In the genomic region with DNA sequence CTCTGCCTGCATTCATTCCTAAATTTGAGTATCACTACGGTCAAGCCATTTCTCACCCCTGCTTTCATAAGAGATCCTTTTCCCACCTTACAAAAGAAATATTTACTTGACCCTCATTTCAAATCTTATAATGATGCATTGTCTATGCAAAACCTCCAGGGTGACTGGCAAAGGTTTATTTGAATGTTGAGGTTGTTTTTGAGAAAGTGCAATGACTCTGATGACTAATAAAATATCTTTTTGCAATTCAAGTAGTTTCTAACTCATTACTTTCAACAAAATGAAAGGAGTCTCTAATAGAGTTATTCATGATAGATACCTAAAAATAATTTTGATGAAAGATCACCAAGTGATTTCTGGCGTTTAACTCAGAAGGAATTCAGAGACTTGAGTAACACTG, we compare ENCODE assay signal across 23 cellular contexts.
DNase-seq lines count a peak whose midpoint lies in the region; FAIRE-seq and TF ChIP-seq lines count a peak whose summit lies in the region.
"Had no signal": no experiment of that assay in that cellular context is flagged by ENCODE, and none has a peak within 500 bp of the region (broad histone marks: within the 10 kb centered on the region; RNA-seq: fewer than 3 reads in every experiment).

No MANE protein-coding gene starts in this region.

- H3K4me3 ChIP-seq in astrocyte (ENCODE audit: insufficient read depth, low read depth, low read length): no peak overlapping the region
- H3K4me3 ChIP-seq: BLaER1 treated with 17β-estradiol and CSF1 and Interleukin-3, amounts not matched to agents 10 nM and 100 nM; HAP-1; MG63; SJSA1 had no signal

- H4K20me1 ChIP-seq in astrocyte (ENCODE audit: insufficient read depth, low read length): no peaks in the 10 kb centered on the region
- H4K20me1 ChIP-seq: BLaER1 treated with 17β-estradiol and CSF1 and Interleukin-3, amounts not matched to agents 10 nM and 100 nM had no signal

- no peaks in the 10 kb centered on the region for H3K27me3 ChIP-seq in astrocyte (ENCODE audit: insufficient read depth, low read length)
- H3K27me3 ChIP-seq: BLaER1 treated with 17β-estradiol and CSF1 and Interleukin-3, amounts not matched to agents 10 nM and 100 nM; MG63; SJSA1 had no signal

- H3K27ac Mint-ChIP-seq in activated naive CD4-positive, alpha-beta T cell treated with anti-CD3 and anti-CD28 coated beads, Interleukin-2, amount 50 U/mL, for 24 hours: peak overlapping the region; percentile 88
- no peak overlapping the region for H3K27ac Mint-ChIP-seq in astrocyte (ENCODE audit: unreplicated experiment)
- H3K27ac Mint-ChIP-seq: CD8-positive, alpha-beta T cell had no signal

- peaks cover 11% of the 10 kb centered on the region for H3K9me3 Mint-ChIP-seq in activated naive CD4-positive, alpha-beta T cell treated with anti-CD3 and anti-CD28 coated beads, Interleukin-2, amount 50 U/mL, for 24 hours
- H3K9me3 Mint-ChIP-seq in astrocyte (ENCODE audit: unreplicated experiment): no peaks in the 10 kb centered on the region

- H2AFZ ChIP-seq in astrocyte (ENCODE audit: low read depth, low read length): no peak overlapping the region

- peak overlapping the region; percentile 39 for H3K4me3 Mint-ChIP-seq in activated naive CD4-positive, alpha-beta T cell treated with anti-CD3 and anti-CD28 coated beads, Interleukin-2, amount 50 U/mL, for 24 hours
- no peak overlapping the region for H3K4me3 Mint-ChIP-seq in astrocyte (ENCODE audit: unreplicated experiment)
- H3K4me3 Mint-ChIP-seq: CD8-positive, alpha-beta T cell had no signal

- no peak overlapping the region for H3K4me2 ChIP-seq in astrocyte (ENCODE audit: low read length)
- H3K4me2 ChIP-seq: BLaER1 treated with 17β-estradiol and CSF1 and Interleukin-3, amounts not matched to agents 10 nM and 100 nM had no signal

- peaks cover 64% of the 10 kb centered on the region for H3K4me1 Mint-ChIP-seq in activated naive CD4-positive, alpha-beta T cell treated with anti-CD3 and anti-CD28 coated beads, Interleukin-2, amount 50 U/mL, for 24 hours
- H3K4me1 Mint-ChIP-seq in astrocyte (ENCODE audit: low read depth, unreplicated experiment): no peaks in the 10 kb centered on the region

- peaks cover 3% of the 10 kb centered on the region for H3K36me3 Mint-ChIP-seq in activated naive CD4-positive, alpha-beta T cell treated with anti-CD3 and anti-CD28 coated beads, Interleukin-2, amount 50 U/mL, for 24 hours
- no peaks in the 10 kb centered on the region for H3K36me3 Mint-ChIP-seq in astrocyte (ENCODE audit: low read depth, unreplicated experiment)

- H3K9ac ChIP-seq in astrocyte (ENCODE audit: low read length): no peak overlapping the region
- H3K9ac ChIP-seq: BLaER1 treated with 17β-estradiol and CSF1 and Interleukin-3, amounts not matched to agents 10 nM and 100 nM had no signal

- H3K79me2 ChIP-seq in astrocyte (ENCODE audit: insufficient read depth, low read length): no peaks in the 10 kb centered on the region

- H3K9me3 ChIP-seq in astrocyte (ENCODE audit: insufficient read depth, low read depth, low read length): no peaks in the 10 kb centered on the region
- H3K9me3 ChIP-seq: HAP-1, MG63, SJSA1 had no signal

- TF ChIP-seq CTCF in astrocyte (IDR thresholded peaks at IDR 0.05; ENCODE audit: insufficient read depth, low read depth, low read length): no peak

- H3K27ac ChIP-seq in astrocyte (ENCODE audit: low read depth, low read length): no peak overlapping the region
- H3K27ac ChIP-seq: BLaER1 treated with 17β-estradiol and CSF1 and Interleukin-3, amounts not matched to agents 10 nM and 100 nM; SJSA1 had no signal

- H3K36me3 ChIP-seq in astrocyte (ENCODE audit: insufficient read depth, low read length): no peaks in the 10 kb centered on the region
- H3K36me3 ChIP-seq: BLaER1 treated with 17β-estradiol and CSF1 and Interleukin-3, amounts not matched to agents 10 nM and 100 nM; HAP-1; MG63; SJSA1 had no signal

- no peaks in the 10 kb centered on the region for H3K27me3 Mint-ChIP-seq in activated naive CD4-positive, alpha-beta T cell treated with anti-CD3 and anti-CD28 coated beads, Interleukin-2, amount 50 U/mL, for 24 hours
- no peaks in the 10 kb centered on the region for H3K27me3 Mint-ChIP-seq in astrocyte (ENCODE audit: low read depth, unreplicated experiment)

- no peak for FAIRE-seq in astrocyte (lab: Jason Lieb, UNC)
- FAIRE-seq: HTR-8/SVneo had no signal

- no peak for DNase-seq in activated naive CD4-positive, alpha-beta T cell (lab: John Stamatoyannopoulos, UW)
- peak; percentile 40 for DNase-seq in NCI-H226
- DNase-seq in astrocyte (ENCODE audit: low read depth): peak; percentile 20
- DNase-seq in renal cortical epithelial cell (ENCODE audit: low read depth): peak; percentile 41
- DNase-seq in H4 (ENCODE audit: low spot score): no peak
- no peak for DNase-seq in superior temporal gyrus (ENCODE audit: extremely low spot score)
- DNase-seq: Calu3; CD8-positive, alpha-beta T cell; DMS53; EL; IMR-90; Karpas-422; MG63; NCI-H1048; NCI-H1436; NCI-H1930; NCI-H345; NCI-H524 treated with DMSO at 0.1 percent for 48 hours had no signal

- H3K4me1 ChIP-seq in astrocyte (ENCODE audit: insufficient read depth, low read length): no peaks in the 10 kb centered on the region
- H3K4me1 ChIP-seq: SJSA1 had no signal

Comparison
In these comparisons a context has a peak if more than half of its experiments do, and no peak if none do; other contexts are left out.
1. DNase-seq: peak in NCI-H226 (single experiment), astrocyte (single experiment) and renal cortical epithelial cell (single experiment); none in activated naive CD4-positive, alpha-beta T cell (0 of 4), H4 (single experiment) and superior temporal gyrus (single experiment).